ENCODE assay signal across 8 cellular contexts in the genomic region with DNA sequence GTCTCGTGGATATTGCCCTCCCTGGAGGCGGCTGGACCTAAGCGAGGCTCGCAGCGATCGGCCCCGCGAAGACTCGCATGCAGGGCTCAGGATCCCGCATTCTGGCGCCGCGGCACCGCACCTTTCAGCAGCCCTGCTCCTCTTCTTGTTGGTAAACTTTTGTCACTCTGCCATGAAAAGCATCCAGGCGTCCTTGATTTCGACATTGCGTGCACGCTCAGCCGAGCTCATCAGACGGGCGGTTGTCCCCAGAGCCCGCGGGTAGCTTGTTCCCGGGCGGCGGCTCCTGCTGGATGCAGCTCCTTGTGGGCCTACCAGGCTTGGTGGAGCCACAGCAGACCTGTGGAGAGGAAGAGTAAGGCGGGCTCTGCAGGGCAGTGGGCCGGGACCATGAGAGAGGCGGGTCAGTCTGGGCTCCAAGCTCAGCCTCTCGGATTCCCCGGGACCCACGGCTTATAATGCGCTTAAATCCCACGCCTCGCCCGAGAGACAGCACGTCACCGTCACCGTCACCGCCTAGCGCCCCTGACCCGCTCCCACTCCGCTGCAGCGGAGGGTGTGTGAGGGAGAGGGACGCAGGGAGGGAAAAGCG. TPM values are rescaled to one million over a fixed set of nuclear protein-coding genes. Genes with fewer than 3 reads are reported as not detected.
DNase-seq lines count a peak whose midpoint lies in the region; ATAC-seq, FAIRE-seq and TF ChIP-seq lines count a peak whose summit lies in the region.

No MANE protein-coding gene starts in this region.

- no peak for FAIRE-seq in kidney (lab: Jason Lieb, UNC)

- peak overlapping the region; percentile 56 to 61 for H3K4me3 ChIP-seq in kidney (ENCODE audit: low read length in 2 of 2)

- H3K36me3 Mint-ChIP-seq in activated naive CD4-positive, alpha-beta T cell treated with anti-CD3 and anti-CD28 coated beads, Interleukin-2, amount 50 U/mL, for 24 hours, result peaks cover 2% of the 10 kb centered on the region
- no peaks in the 10 kb centered on the region for H3K36me3 Mint-ChIP-seq in stimulated activated effector memory CD8-positive, alpha-beta T cell treated with anti-CD3 and anti-CD28 coated beads, Interleukin-12 subunit alpha, Interleukin-12 subunit beta, amount 100 ng/mL, for 72 hours

- no peak for ATAC-seq in stimulated activated effector memory CD8-positive, alpha-beta T cell treated with anti-CD3 and anti-CD28 coated beads, Interleukin-12 subunit alpha, Interleukin-12 subunit beta, amount 100 ng/mL, for 72 hours
- ATAC-seq in GM19463 (IDR thresholded peaks at IDR 0.05; ENCODE audit: unreplicated experiment) (no peak), HG03196 (IDR thresholded peaks at IDR 0.05; ENCODE audit: unreplicated experiment) (no peak)

- no peaks in the 10 kb centered on the region for H3K9me3 ChIP-seq in kidney (ENCODE audit: control insufficient read depth in 1 of 2, low read length in 2 of 2)

- H3K4me1 Mint-ChIP-seq in activated naive CD4-positive, alpha-beta T cell treated with anti-CD3 and anti-CD28 coated beads, Interleukin-2, amount 50 U/mL, for 24 hours, result peaks cover 34% of the 10 kb centered on the region
- peaks cover 17% of the 10 kb centered on the region for H3K4me1 Mint-ChIP-seq in stimulated activated effector memory CD8-positive, alpha-beta T cell treated with anti-CD3 and anti-CD28 coated beads, Interleukin-12 subunit alpha, Interleukin-12 subunit beta, amount 100 ng/mL, for 72 hours

- H3K9ac ChIP-seq in kidney (ENCODE audit: low read length in 2 of 2), result peak overlapping the region; percentile 19 to 24

- H3K27me3 Mint-ChIP-seq in activated naive CD4-positive, alpha-beta T cell treated with anti-CD3 and anti-CD28 coated beads, Interleukin-2, amount 50 U/mL, for 24 hours, result peaks cover 7% of the 10 kb centered on the region

- no peak for TF ChIP-seq CTCF in kidney (IDR thresholded peaks at IDR 0.05; ENCODE audit: borderline replicate concordance, extremely low read depth, insufficient read depth)

- intact Hi-C loops in kidney (cut with DNase I), result no loop called here

- peak overlapping the region; percentile 35 for H3K27ac Mint-ChIP-seq in activated naive CD4-positive, alpha-beta T cell treated with anti-CD3 and anti-CD28 coated beads, Interleukin-2, amount 50 U/mL, for 24 hours
- peak overlapping the region; percentile 40 for H3K27ac Mint-ChIP-seq in stimulated activated effector memory CD8-positive, alpha-beta T cell treated with anti-CD3 and anti-CD28 coated beads, Interleukin-12 subunit alpha, Interleukin-12 subunit beta, amount 100 ng/mL, for 72 hours

- peaks cover 5% of the 10 kb centered on the region for H3K9me3 Mint-ChIP-seq in activated naive CD4-positive, alpha-beta T cell treated with anti-CD3 and anti-CD28 coated beads, Interleukin-2, amount 50 U/mL, for 24 hours
- peaks cover 6% of the 10 kb centered on the region for H3K9me3 Mint-ChIP-seq in stimulated activated effector memory CD8-positive, alpha-beta T cell treated with anti-CD3 and anti-CD28 coated beads, Interleukin-12 subunit alpha, Interleukin-12 subunit beta, amount 100 ng/mL, for 72 hours

- H3K4me3 Mint-ChIP-seq in activated naive CD4-positive, alpha-beta T cell treated with anti-CD3 and anti-CD28 coated beads, Interleukin-2, amount 50 U/mL, for 24 hours, result peak overlapping the region; percentile 72
- peak overlapping the region; percentile 79 for H3K4me3 Mint-ChIP-seq in stimulated activated effector memory CD8-positive, alpha-beta T cell treated with anti-CD3 and anti-CD28 coated beads, Interleukin-12 subunit alpha, Interleukin-12 subunit beta, amount 100 ng/mL, for 72 hours

- DNase-seq in DMS114 treated with DMSO at 0.1 percent for 48 hours (lab: John Stamatoyannopoulos, UW; ENCODE audit: unreplicated experiment) (peak; percentile 22), NCI-H146 treated with DMSO at 0.1 percent for 48 hours (lab: John Stamatoyannopoulos, UW; ENCODE audit: unreplicated experiment) (peak; percentile 66), kidney (peak; percentile 79), H4 (ENCODE audit: low spot score) (no peak)
- DNase-seq in stimulated activated effector memory CD8-positive, alpha-beta T cell treated with anti-CD3 and anti-CD28 coated beads, Interleukin-12 subunit alpha, Interleukin-12 subunit beta, amount 100 ng/mL, for 72 hours (ENCODE audit: low spot score in 2 of 2), result no peak

- peak overlapping the region in 1 of 2 donors; percentile 32 for H3K27ac ChIP-seq in kidney (ENCODE audit: low read depth in 2 of 2, low read length in 2 of 2)

- peaks cover 0 to 2% of the 10 kb centered on the region in 2 donors for H3K4me1 ChIP-seq in kidney (ENCODE audit: control insufficient read depth in 1 of 2, insufficient read depth in 1 of 2, low read depth in 1 of 2, low read length in 2 of 2)

- H3K36me3 ChIP-seq in kidney (ENCODE audit: control insufficient read depth in 1 of 2, insufficient read depth in 2 of 2, low read length in 2 of 2), result no peaks in the 10 kb centered on the region

RNA-seq across cellular contexts. Expression of a gene that starts 1.8 kb away (rescaled TPM):
- total RNA-seq in kidney, result 11.6 TPM
- 2.4 TPM for polyA plus RNA-seq in kidney (ENCODE audit: insufficient read depth, low read depth, low replicate concordance)
- 0.47 and 0.62 TPM in 2 replicates for total RNA-seq in H4 (2014; rRNA removed; shearing (Covaris generic))

Comparison
In these comparisons a context has a peak if more than half of its experiments do, and no peak if none do; other contexts are left out.
1. DNase-seq: peak in DMS114 treated with DMSO at 0.1 percent for 48 hours (single experiment), NCI-H146 treated with DMSO at 0.1 percent for 48 hours (single experiment) and kidney (single experiment); none in stimulated activated effector memory CD8-positive, alpha-beta T cell treated with anti-CD3 and anti-CD28 coated beads, Interleukin-12 subunit alpha, Interleukin-12 subunit beta, amount 100 ng/mL, for 72 hours (0 of 2) and H4 (single experiment).